ENCODE assay signal across 32 cellular contexts in genomic region chr2:103252781-103253180, GRCh38.
DNase-seq lines count a peak whose midpoint lies in the region; ATAC-seq and FAIRE-seq lines count a peak whose summit lies in the region.
"Had no signal": no experiment of that assay in that cellular context is flagged by ENCODE, and none has a peak within 500 bp of the region (broad histone marks: within the 10 kb centered on the region; RNA-seq: fewer than 3 reads in every experiment).

No MANE protein-coding gene starts in this region.

- peaks cover 11% of the 10 kb centered on the region for H3K9me3 Mint-ChIP-seq in activated CD4-positive, alpha-beta memory T cell treated with anti-CD3 and anti-CD28 coated beads, Interleukin-2, amount 10 ng/mL, durations not matched to agents 7 days and 5 days

- H3K27ac ChIP-seq in BLaER1: no peak overlapping the region
- H3K27ac ChIP-seq: 22Rv1; A549; BLaER1 treated with 17β-estradiol and CSF1 and Interleukin-3, amounts not matched to agents 10 nM and 100 nM; C4-2B had no signal

- H3K27me3 Mint-ChIP-seq in activated CD4-positive, alpha-beta memory T cell treated with anti-CD3 and anti-CD28 coated beads, Interleukin-2, amount 10 ng/mL, durations not matched to agents 7 days and 5 days: no peaks in the 10 kb centered on the region
- H3K27me3 Mint-ChIP-seq: B cell; CD4-positive, alpha-beta memory T cell; CD4-positive, alpha-beta T cell; CD4-positive, CD25-positive, alpha-beta regulatory T cell had no signal

- DNase-seq in urothelium cell line (ENCODE audit: low spot score): no peak
- no peak for DNase-seq in activated CD4-positive, alpha-beta memory T cell treated with anti-CD3 and anti-CD28 coated beads, Interleukin-2, amount 10 ng/mL, durations not matched to agents 7 days and 5 days
- DNase-seq: 8988T; ACHN; AML-193; BE2C; C1 segment of cervical spinal cord; Caco-2; Calu3; CD4-positive, alpha-beta memory T cell; CD4-positive, alpha-beta T cell; CD4-positive, CD25-positive, alpha-beta regulatory T cell; CD8-positive, alpha-beta memory T cell; CD8-positive, alpha-beta T cell; COR-L47; DMS 273 treated with DMSO at 0.1 percent for 48 hours; DMS153; DMS53; DMS79; DMS79 treated with DMSO at 0.1 percent for 48 hours; DND-41; EL had no signal

- H3K9ac ChIP-seq in BLaER1: no peak overlapping the region
- H3K9ac ChIP-seq: BLaER1 treated with 17β-estradiol and CSF1 and Interleukin-3, amounts not matched to agents 10 nM and 100 nM had no signal

- POLR2A ChIA-PET in activated CD4-positive, alpha-beta memory T cell treated with anti-CD3 and anti-CD28 coated beads, Interleukin-2, amount 10 ng/mL, durations not matched to agents 7 days and 5 days (lab: Charles Lee): no interaction called here

- no peaks in the 10 kb centered on the region for H3K9me3 ChIP-seq in BLaER1
- H3K9me3 ChIP-seq: A549; BE2C; BLaER1 treated with 17β-estradiol and CSF1 and Interleukin-3, amounts not matched to agents 10 nM and 100 nM; Caco-2 had no signal

- no peaks in the 10 kb centered on the region for H4K20me1 ChIP-seq in BLaER1
- H4K20me1 ChIP-seq: BLaER1 treated with 17β-estradiol and CSF1 and Interleukin-3, amounts not matched to agents 10 nM and 100 nM had no signal

- no peak overlapping the region for H3K4me3 ChIP-seq in BLaER1
- H3K4me3 ChIP-seq: A549; BLaER1 treated with 17β-estradiol and CSF1 and Interleukin-3, amounts not matched to agents 10 nM and 100 nM had no signal

- no peak overlapping the region for H3K4me3 Mint-ChIP-seq in activated CD4-positive, alpha-beta memory T cell treated with anti-CD3 and anti-CD28 coated beads, Interleukin-2, amount 10 ng/mL, durations not matched to agents 7 days and 5 days
- H3K4me3 Mint-ChIP-seq: B cell; CD14-positive monocyte; CD4-positive, alpha-beta memory T cell; CD4-positive, alpha-beta T cell; CD4-positive, CD25-positive, alpha-beta regulatory T cell; CD8-positive, alpha-beta memory T cell; CD8-positive, alpha-beta T cell had no signal

- H3K4me2 ChIP-seq in BLaER1: peak overlapping the region; percentile 5; the same call in 1 of the 2 replicates
- H3K4me2 ChIP-seq: A549 had no signal

- H3K4me1 ChIP-seq in BLaER1: no peaks in the 10 kb centered on the region; the same call in 1 of the 2 replicates
- H3K4me1 ChIP-seq: A549, BE2C, Caco-2 had no signal

- peak; percentile 9 for FAIRE-seq in urothelium cell line (lab: Jason Lieb, UNC)
- FAIRE-seq: A204.1, A549, D721Med had no signal

- no peaks in the 10 kb centered on the region for H3K4me1 Mint-ChIP-seq in activated CD4-positive, alpha-beta memory T cell treated with anti-CD3 and anti-CD28 coated beads, Interleukin-2, amount 10 ng/mL, durations not matched to agents 7 days and 5 days
- H3K4me1 Mint-ChIP-seq: B cell; CD14-positive monocyte; CD4-positive, alpha-beta memory T cell; CD4-positive, CD25-positive, alpha-beta regulatory T cell; CD8-positive, alpha-beta memory T cell had no signal

- no peaks in the 10 kb centered on the region for H3K36me3 Mint-ChIP-seq in activated CD4-positive, alpha-beta memory T cell treated with anti-CD3 and anti-CD28 coated beads, Interleukin-2, amount 10 ng/mL, durations not matched to agents 7 days and 5 days (ENCODE audit: low read depth)
- H3K36me3 Mint-ChIP-seq: CD14-positive monocyte; CD4-positive, alpha-beta memory T cell; CD4-positive, CD25-positive, alpha-beta regulatory T cell; CD8-positive, alpha-beta memory T cell; CD8-positive, alpha-beta T cell had no signal

- CTCF ChIA-PET in activated CD4-positive, alpha-beta memory T cell treated with anti-CD3 and anti-CD28 coated beads, Interleukin-2, amount 10 ng/mL, durations not matched to agents 7 days and 5 days (lab: Charles Lee): no interaction called here

- ATAC-seq in GM21390 (IDR thresholded peaks at IDR 0.05; ENCODE audit: unreplicated experiment): no peak
- ATAC-seq: A549; CD8-positive, alpha-beta T cell had no signal

- H3K36me3 ChIP-seq in BLaER1: no peaks in the 10 kb centered on the region
- H3K36me3 ChIP-seq: BE2C; BLaER1 treated with 17β-estradiol and CSF1 and Interleukin-3, amounts not matched to agents 10 nM and 100 nM had no signal

- no peak overlapping the region for H3K27ac Mint-ChIP-seq in activated CD4-positive, alpha-beta memory T cell treated with anti-CD3 and anti-CD28 coated beads, Interleukin-2, amount 10 ng/mL, durations not matched to agents 7 days and 5 days
- H3K27ac Mint-ChIP-seq: B cell; CD14-positive monocyte; CD4-positive, alpha-beta memory T cell; CD4-positive, alpha-beta T cell; CD4-positive, CD25-positive, alpha-beta regulatory T cell; CD8-positive, alpha-beta memory T cell; CD8-positive, alpha-beta T cell had no signal

- H3K27me3 ChIP-seq in BLaER1: no peaks in the 10 kb centered on the region
- H3K27me3 ChIP-seq: BE2C; BLaER1 treated with 17β-estradiol and CSF1 and Interleukin-3, amounts not matched to agents 10 nM and 100 nM had no signal
